1 cellular context compared by ENCODE assay signal in genomic region chr11:68284588-68284987, GRCh38.
TF ChIP-seq lines count a peak whose summit lies in the region.

No MANE protein-coding gene starts in this region.

TF ChIP-seq in K562, 482 proteins besides CTCF, POLR2A, EP300 and RAD21:
- TF ChIP-seq ZNF431 (CRISPR knock-in tag; IDR thresholded peaks at IDR 0.05) (peak; percentile 90), ZFP36 (IDR thresholded peaks at IDR 0.05; ENCODE audit: low read depth, low read length, partially characterized antibody) (peak; percentile 65), ZNF766 (CRISPR knock-in tag; conservative IDR thresholded peaks at IDR 0.05) (0 out of 2 replicates have a peak, but pooled peaks have one; percentile 42)
TF ChIP-seq in K562: peak in this region for 3; not testable (repeated sequence) for 479.
